ENCODE assay signal across 2 cellular contexts in the genomic region with DNA sequence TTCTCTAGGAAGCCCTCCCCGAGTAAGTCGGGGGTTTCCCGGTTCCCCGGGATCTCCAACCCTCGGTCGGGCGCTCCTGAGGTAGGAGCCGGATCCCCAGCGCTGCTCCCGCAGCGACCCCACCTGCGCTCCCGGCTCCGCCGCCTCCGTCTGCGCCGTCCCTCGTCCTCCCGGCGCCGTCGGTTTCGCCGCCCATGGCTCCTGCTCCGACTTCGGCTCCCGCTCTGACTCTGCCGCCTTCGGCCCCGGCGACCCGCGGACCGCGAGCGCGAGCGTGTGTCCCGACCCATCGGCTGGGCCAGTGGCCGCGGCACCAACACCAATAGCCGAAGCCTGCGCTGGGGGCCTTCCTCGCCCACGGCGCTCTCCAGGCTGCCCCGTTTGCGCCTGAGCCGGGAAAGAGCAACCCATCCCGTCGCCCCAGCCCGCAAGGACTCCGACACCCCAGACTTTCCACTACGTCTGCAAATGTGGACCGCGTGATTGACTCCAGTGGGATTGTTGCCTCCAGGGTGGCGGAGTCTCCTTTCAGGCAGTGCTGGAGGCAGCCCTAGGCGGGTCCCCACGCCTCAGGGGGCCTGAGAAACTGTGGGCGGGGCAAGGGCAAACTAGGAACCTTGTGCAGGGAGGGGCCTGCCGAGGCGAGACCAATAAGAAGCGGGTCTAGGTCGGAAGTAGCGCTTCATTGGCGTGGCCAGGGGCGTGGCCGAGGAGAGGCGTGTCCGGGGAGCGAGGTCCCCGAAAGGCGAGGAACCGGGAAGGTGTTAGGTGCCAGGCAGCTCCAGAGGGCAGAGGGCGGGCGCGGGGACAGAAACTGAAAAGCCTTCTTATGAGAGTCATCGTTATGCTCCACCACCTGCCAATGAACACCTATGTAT.
TF ChIP-seq lines count a peak whose summit lies in the region.

A gene (minus strand): TSS at position 318 of the 878 bp plus-strand sequence. CDS start 28 bp downstream, at position 290.

TF ChIP-seq in IMR-90, 13 proteins besides CTCF, POLR2A, EP300 and RAD21:
- TF ChIP-seq MAFK (IDR thresholded peaks at IDR 0.05; ENCODE audit: low read depth, low read length) = peak; percentile 9; the same call in 1 of the 2 replicates
- TF ChIP-seq MXI1 (IDR thresholded peaks at IDR 0.05; ENCODE audit: borderline replicate concordance, low read depth, low read length) = peak; percentile 84; the same call in 1 of the 2 replicates
- TF ChIP-seq MAZ (IDR thresholded peaks at IDR 0.05; ENCODE audit: borderline replicate concordance, low read depth, low read length) = peak; percentile 71; the same call in 1 of the 2 replicates
- TF ChIP-seq BHLHE40 (IDR thresholded peaks at IDR 0.05; ENCODE audit: low read depth, low read length) = no peak
- no peak for TF ChIP-seq NFE2L2 (IDR thresholded peaks at IDR 0.05; ENCODE audit: low read depth, low read length)
- TF ChIP-seq, protein P1, sequence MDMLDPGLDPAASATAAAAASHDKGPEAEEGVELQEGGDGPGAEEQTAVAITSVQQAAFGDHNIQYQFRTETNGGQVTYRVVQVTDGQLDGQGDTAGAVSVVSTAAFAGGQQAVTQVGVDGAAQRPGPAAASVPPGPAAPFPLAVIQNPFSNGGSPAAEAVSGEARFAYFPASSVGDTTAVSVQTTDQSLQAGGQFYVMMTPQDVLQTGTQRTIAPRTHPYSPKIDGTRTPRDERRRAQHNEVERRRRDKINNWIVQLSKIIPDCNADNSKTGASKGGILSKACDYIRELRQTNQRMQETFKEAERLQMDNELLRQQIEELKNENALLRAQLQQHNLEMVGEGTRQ (IDR thresholded peaks at IDR 0.05; ENCODE audit: low read depth, low read length) = peak; percentile 47; the same call in 1 of the 2 replicates

TF ChIP-seq in endothelial cell of umbilical vein, 7 proteins besides CTCF, POLR2A, EP300 and RAD21:
- peak; percentile 35 for TF ChIP-seq MYC (IDR thresholded peaks at IDR 0.05; ENCODE audit: low read depth, low read length)
- TF ChIP-seq JUN (IDR thresholded peaks at IDR 0.05; ENCODE audit: borderline replicate concordance, insufficient read depth, insufficient read length, low read depth) = no peak
- no peak for TF ChIP-seq EZH2 (IDR thresholded peaks at IDR 0.05; ENCODE audit: borderline replicate concordance, low read depth, low read length, severe bottlenecking)
- no peak for TF ChIP-seq FOS (IDR thresholded peaks at IDR 0.05; ENCODE audit: borderline replicate concordance, insufficient read depth, low read length)
- TF ChIP-seq, protein P2, sequence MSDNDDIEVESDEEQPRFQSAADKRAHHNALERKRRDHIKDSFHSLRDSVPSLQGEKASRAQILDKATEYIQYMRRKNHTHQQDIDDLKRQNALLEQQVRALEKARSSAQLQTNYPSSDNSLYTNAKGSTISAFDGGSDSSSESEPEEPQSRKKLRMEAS (IDR thresholded peaks at IDR 0.05; ENCODE audit: insufficient read depth, insufficient read length) = peak; percentile 72
- no peak for TF ChIP-seq POLR2AphosphoS5 (IDR thresholded peaks at IDR 0.05; ENCODE audit: insufficient read depth, low read depth, low read length)
- no peak for TF ChIP-seq GATA2 (IDR thresholded peaks at IDR 0.05; ENCODE audit: insufficient read depth, insufficient read length, low read depth, low read length)
